1 cellular context compared by ENCODE assay signal in genomic region chr14:102481791-102482238, GRCh38.
TF ChIP-seq lines count a peak whose summit lies in the region.

No MANE protein-coding gene starts in this region.

TF ChIP-seq in HepG2, 621 proteins besides CTCF, POLR2A, EP300 and RAD21 (continued from another document and continues in another):
- TF ChIP-seq, protein P1, sequence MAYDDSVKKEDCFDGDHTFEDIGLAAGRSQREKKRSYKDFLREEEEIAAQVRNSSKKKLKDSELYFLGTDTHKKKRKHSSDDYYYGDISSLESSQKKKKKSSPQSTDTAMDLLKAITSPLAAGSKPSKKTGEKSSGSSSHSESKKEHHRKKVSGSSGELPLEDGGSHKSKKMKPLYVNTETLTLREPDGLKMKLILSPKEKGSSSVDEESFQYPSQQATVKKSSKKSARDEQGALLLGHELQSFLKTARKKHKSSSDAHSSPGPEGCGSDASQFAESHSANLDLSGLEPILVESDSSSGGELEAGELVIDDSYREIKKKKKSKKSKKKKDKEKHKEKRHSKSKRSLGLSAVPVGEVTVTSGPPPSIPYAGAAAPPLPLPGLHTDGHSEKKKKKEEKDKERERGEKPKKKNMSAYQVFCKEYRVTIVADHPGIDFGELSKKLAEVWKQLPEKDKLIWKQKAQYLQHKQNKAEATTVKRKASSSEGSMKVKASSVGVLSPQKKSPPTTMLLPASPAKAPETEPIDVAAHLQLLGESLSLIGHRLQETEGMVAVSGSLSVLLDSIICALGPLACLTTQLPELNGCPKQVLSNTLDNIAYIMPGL (CRISPR knock-in tag; IDR thresholded peaks at IDR 0.05; ENCODE audit: borderline replicate concordance in 1 of 2, low read depth in 1 of 2) = no peak
- TF ChIP-seq RELA (CRISPR knock-in tag; IDR thresholded peaks at IDR 0.05) = no peak
- no peak for TF ChIP-seq JUN (CRISPR knock-in tag; IDR thresholded peaks at IDR 0.05)
- no peak for TF ChIP-seq DMAP1 (CRISPR knock-in tag; IDR thresholded peaks at IDR 0.05)
- TF ChIP-seq MYNN (CRISPR knock-in tag; IDR thresholded peaks at IDR 0.05; ENCODE audit: low read depth) = no peak
- no peak for TF ChIP-seq CHD2 (IDR thresholded peaks at IDR 0.05; ENCODE audit: low read depth, low read length)
- TF ChIP-seq ZNF564 (CRISPR knock-in tag; IDR thresholded peaks at IDR 0.05) = no peak
- TF ChIP-seq STAT5B (CRISPR knock-in tag; IDR thresholded peaks at IDR 0.05) = no peak
- TF ChIP-seq ATF5 (CRISPR knock-in tag; IDR thresholded peaks at IDR 0.05; ENCODE audit: low read depth) = no peak
- no peak for TF ChIP-seq ZNF75D (CRISPR knock-in tag; IDR thresholded peaks at IDR 0.05; ENCODE audit: borderline replicate concordance)
- TF ChIP-seq CHD4 (IDR thresholded peaks at IDR 0.05; ENCODE audit: borderline replicate concordance, low read length) = no peak
- no peak for TF ChIP-seq ATF7 (IDR thresholded peaks at IDR 0.05)
- TF ChIP-seq ATF7 (CRISPR knock-in tag; IDR thresholded peaks at IDR 0.05) = no peak
- no peak for TF ChIP-seq ZXDC (CRISPR knock-in tag; IDR thresholded peaks at IDR 0.05)
- no peak; the same call in 1 of the 2 replicates for TF ChIP-seq NCOA2 (CRISPR knock-in tag; IDR thresholded peaks at IDR 0.05)
- TF ChIP-seq ZNF782 (CRISPR knock-in tag; IDR thresholded peaks at IDR 0.05; ENCODE audit: borderline replicate concordance) = no peak
- TF ChIP-seq ZNF607 (CRISPR knock-in tag; IDR thresholded peaks at IDR 0.05; ENCODE audit: borderline replicate concordance) = no peak
- TF ChIP-seq, protein P2, sequence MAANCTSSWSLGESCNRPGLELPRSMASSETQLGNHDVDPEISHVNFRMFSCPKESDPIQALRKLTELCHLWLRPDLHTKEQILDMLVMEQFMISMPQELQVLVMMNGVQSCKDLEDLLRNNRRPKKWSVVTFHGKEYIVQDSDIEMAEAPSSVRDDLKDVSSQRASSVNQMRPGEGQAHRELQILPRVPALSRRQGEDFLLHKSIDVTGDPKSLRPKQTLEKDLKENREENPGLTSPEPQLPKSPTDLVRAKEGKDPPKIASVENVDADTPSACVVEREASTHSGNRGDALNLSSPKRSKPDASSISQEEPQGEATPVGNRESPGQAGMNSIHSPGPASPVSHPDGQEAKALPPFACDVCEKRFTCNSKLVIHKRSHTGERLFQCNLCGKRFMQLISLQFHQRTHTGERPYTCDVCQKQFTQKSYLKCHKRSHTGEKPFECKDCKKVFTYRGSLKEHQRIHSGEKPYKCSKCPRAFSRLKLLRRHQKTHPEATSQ (CRISPR knock-in tag; IDR thresholded peaks at IDR 0.05; ENCODE audit: borderline replicate concordance) = no peak
- TF ChIP-seq SCMH1 (CRISPR knock-in tag; IDR thresholded peaks at IDR 0.05; ENCODE audit: borderline replicate concordance) = no peak
- no peak for TF ChIP-seq ZNF318 (CRISPR knock-in tag; IDR thresholded peaks at IDR 0.05)
- TF ChIP-seq MIER2 (CRISPR knock-in tag; IDR thresholded peaks at IDR 0.05) = no peak
- no peak for TF ChIP-seq RXRA (CRISPR knock-in tag; IDR thresholded peaks at IDR 0.05)
- TF ChIP-seq ZNF773 (CRISPR knock-in tag; IDR thresholded peaks at IDR 0.05; ENCODE audit: borderline replicate concordance) = no peak
- TF ChIP-seq HOXA5 (CRISPR knock-in tag; IDR thresholded peaks at IDR 0.05) = no peak
- TF ChIP-seq RBM39 (IDR thresholded peaks at IDR 0.05; ENCODE audit: low read depth, low read length, poor library complexity, severe bottlenecking) = no peak
- no peak for TF ChIP-seq DNMT1 (CRISPR knock-in tag; IDR thresholded peaks at IDR 0.05)
- TF ChIP-seq RARA (CRISPR knock-in tag; IDR thresholded peaks at IDR 0.05) = peak; percentile 34; the same call in 1 of the 2 replicates
- TF ChIP-seq ZNF615 (CRISPR knock-in tag; IDR thresholded peaks at IDR 0.05; ENCODE audit: borderline replicate concordance) = no peak
- TF ChIP-seq SPEN (CRISPR knock-in tag; IDR thresholded peaks at IDR 0.05; ENCODE audit: low read depth) = no peak
- TF ChIP-seq ZNF713 (CRISPR knock-in tag; IDR thresholded peaks at IDR 0.05) = no peak
- no peak for TF ChIP-seq ZNF781 (CRISPR knock-in tag; IDR thresholded peaks at IDR 0.05; ENCODE audit: borderline replicate concordance, not compliant biosample characterization)
- TF ChIP-seq, protein P3, sequence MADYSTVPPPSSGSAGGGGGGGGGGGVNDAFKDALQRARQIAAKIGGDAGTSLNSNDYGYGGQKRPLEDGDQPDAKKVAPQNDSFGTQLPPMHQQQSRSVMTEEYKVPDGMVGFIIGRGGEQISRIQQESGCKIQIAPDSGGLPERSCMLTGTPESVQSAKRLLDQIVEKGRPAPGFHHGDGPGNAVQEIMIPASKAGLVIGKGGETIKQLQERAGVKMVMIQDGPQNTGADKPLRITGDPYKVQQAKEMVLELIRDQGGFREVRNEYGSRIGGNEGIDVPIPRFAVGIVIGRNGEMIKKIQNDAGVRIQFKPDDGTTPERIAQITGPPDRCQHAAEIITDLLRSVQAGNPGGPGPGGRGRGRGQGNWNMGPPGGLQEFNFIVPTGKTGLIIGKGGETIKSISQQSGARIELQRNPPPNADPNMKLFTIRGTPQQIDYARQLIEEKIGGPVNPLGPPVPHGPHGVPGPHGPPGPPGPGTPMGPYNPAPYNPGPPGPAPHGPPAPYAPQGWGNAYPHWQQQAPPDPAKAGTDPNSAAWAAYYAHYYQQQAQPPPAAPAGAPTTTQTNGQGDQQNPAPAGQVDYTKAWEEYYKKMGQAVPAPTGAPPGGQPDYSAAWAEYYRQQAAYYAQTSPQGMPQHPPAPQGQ (CRISPR knock-in tag; IDR thresholded peaks at IDR 0.05; ENCODE audit: borderline replicate concordance) = no peak
- TF ChIP-seq LCORL (IDR thresholded peaks at IDR 0.05) = no peak
- no peak for TF ChIP-seq LCORL (CRISPR knock-in tag; IDR thresholded peaks at IDR 0.05)
- TF ChIP-seq HDAC6 (IDR thresholded peaks at IDR 0.05; ENCODE audit: low read depth, low read length) = no peak
- no peak for TF ChIP-seq ZNF558 (CRISPR knock-in tag; IDR thresholded peaks at IDR 0.05; ENCODE audit: borderline replicate concordance)
- TF ChIP-seq NR0B2 (CRISPR knock-in tag; IDR thresholded peaks at IDR 0.05) = no peak
- TF ChIP-seq FOXM1 (CRISPR knock-in tag; IDR thresholded peaks at IDR 0.05) = no peak
- peak; percentile 68 for TF ChIP-seq FOXA3 (CRISPR knock-in tag; IDR thresholded peaks at IDR 0.05)
- no peak for TF ChIP-seq POLR2G (IDR thresholded peaks at IDR 0.05; ENCODE audit: low read depth, low read length)
- TF ChIP-seq MEIS1 (CRISPR knock-in tag; IDR thresholded peaks at IDR 0.05; ENCODE audit: borderline replicate concordance) = no peak
- TF ChIP-seq MAFG (CRISPR knock-in tag; IDR thresholded peaks at IDR 0.05) = no peak
- TF ChIP-seq SP1 (IDR thresholded peaks at IDR 0.05) = no peak
- no peak for TF ChIP-seq SP1 (CRISPR knock-in tag; IDR thresholded peaks at IDR 0.05)
- TF ChIP-seq KLF13 (CRISPR knock-in tag; IDR thresholded peaks at IDR 0.05) = no peak
- TF ChIP-seq ZKSCAN8 (CRISPR knock-in tag; IDR thresholded peaks at IDR 0.05; ENCODE audit: borderline replicate concordance) = peak; percentile 46; the same call in 1 of the 2 replicates
- peak; percentile 28; the same call in 1 of the 2 replicates for TF ChIP-seq ZNF768 (CRISPR knock-in tag; IDR thresholded peaks at IDR 0.05)
- TF ChIP-seq HMG20B (CRISPR knock-in tag; conservative IDR thresholded peaks at IDR 0.05) = peak; percentile 63
- TF ChIP-seq ELF1 (CRISPR knock-in tag; IDR thresholded peaks at IDR 0.05) = peak; percentile 37; the same call in 1 of the 2 replicates
- no peak for TF ChIP-seq GPN1 (CRISPR knock-in tag; IDR thresholded peaks at IDR 0.05; ENCODE audit: borderline replicate concordance)
- peak; percentile 99 for TF ChIP-seq ZNF362 (CRISPR knock-in tag; IDR thresholded peaks at IDR 0.05; ENCODE audit: borderline replicate concordance)
